Comparison of ENCODE assay signal across 29 cellular contexts in the genomic region with DNA sequence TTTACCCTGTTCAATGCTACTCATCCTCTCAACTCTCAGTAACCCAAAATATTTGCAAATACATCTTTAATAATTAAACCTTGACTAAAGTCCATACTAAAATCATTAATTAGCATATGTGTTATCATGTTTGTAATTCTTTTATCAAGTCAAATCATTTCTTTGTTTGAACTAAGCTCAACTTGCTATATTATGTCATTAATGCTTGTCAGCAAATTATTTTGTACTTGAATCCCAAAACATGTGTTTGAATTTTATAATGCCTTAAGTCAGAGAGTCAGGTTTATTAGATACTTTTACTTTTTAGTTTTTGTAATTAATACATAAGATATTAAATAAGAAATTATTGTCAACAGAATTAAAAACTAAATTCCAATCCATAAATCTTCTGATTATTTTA. TPM values are rescaled to one million over a fixed set of nuclear protein-coding genes. Genes with fewer than 3 reads are reported as not detected.
"Had no signal": no experiment of that assay in that cellular context is flagged by ENCODE, and none has a peak within 500 bp of the region (broad histone marks: within the 10 kb centered on the region; RNA-seq: fewer than 3 reads in every experiment).

No MANE protein-coding gene starts in this region.

- ATAC-seq: activated CD4-positive, CD25-positive, alpha-beta regulatory T cell treated with anti-CD3 and anti-CD28 coated beads, Interleukin-2, amount 50 U/mL, for 24 hours; activated CD8-positive, alpha-beta T cell treated with anti-CD3 and anti-CD28 coated beads for 36 hours; activated naive CD8-positive, alpha-beta T cell treated with anti-CD3 and anti-CD28 coated beads, Interleukin-2, amount 50 U/mL, for 24 hours; body of pancreas; gastroesophageal sphincter had no signal

- FAIRE-seq: endothelial cell of umbilical vein had no signal

- DNase-seq: activated B cell treated with CpG ODN at 0.5 μM for 24 hours; activated CD4-positive, alpha-beta T cell treated with anti-CD3 and anti-CD28 coated beads for 48 hours; activated CD4-positive, alpha-beta T cell treated with anti-CD3 and anti-CD28 coated beads, Interleukin-2, amount 50 U/mL, for 1 hour; activated CD4-positive, alpha-beta T cell treated with anti-CD3 and anti-CD28 coated beads, Interleukin-2, amount 50 U/mL, for 48 hours; activated CD8-positive, alpha-beta memory T cell treated with anti-CD3 and anti-CD28 coated beads for 24 hours; activated CD8-positive, alpha-beta T cell treated with anti-CD3 and anti-CD28 coated beads for 36 hours; activated effector memory CD4-positive, alpha-beta T cell treated with anti-CD3 and anti-CD28 coated beads, Interleukin-2, amount 50 U/mL, for 16 hours; activated naive CD4-positive, alpha-beta T cell treated with anti-CD3 and anti-CD28 coated beads for 36 hours; activated naive CD8-positive, alpha-beta T cell treated with anti-CD3 and anti-CD28 coated beads for 36 hours; activated naive CD8-positive, alpha-beta T cell treated with anti-CD3 and anti-CD28 coated beads, Interleukin-2, amount 50 U/mL, for 24 hours; activated T-cell treated with anti-CD3 and anti-CD28 coated beads, Interleukin-2, amount 50 U/mL, for 1 hour; activated T-cell treated with anti-CD3 and anti-CD28 coated beads, Interleukin-2, amount 50 U/mL, for 48 hours; adrenal gland; amygdala; aorta; body of pancreas; caudate nucleus; colonic mucosa; effector CD8-positive, alpha-beta T cell; esophagus squamous epithelium; foreskin melanocyte; T-helper 2 cell; WERI-Rb-1 had no signal

- H3K36me3 ChIP-seq: colonic mucosa, esophagus squamous epithelium, WERI-Rb-1 had no signal

- H3K9me3 ChIP-seq: adrenal gland, body of pancreas, colonic mucosa, esophagus squamous epithelium, gastroesophageal sphincter had no signal

- H3K4me3 ChIP-seq: adrenal gland, body of pancreas, colonic mucosa, esophagus squamous epithelium, gastroesophageal sphincter had no signal

- H3K4me1 ChIP-seq: adrenal gland, body of pancreas, colonic mucosa, esophagus squamous epithelium, gastroesophageal sphincter had no signal

- H3K27ac ChIP-seq: adrenal gland, body of pancreas, colonic mucosa, epithelial cell of prostate, esophagus squamous epithelium, gastroesophageal sphincter, WERI-Rb-1 had no signal

- H3K27me3 ChIP-seq: adrenal gland, body of pancreas, colonic mucosa, esophagus squamous epithelium, gastroesophageal sphincter had no signal

RNA-seq across cellular contexts. Expression of gene ABCD2, which starts 16.5 kb away (rescaled TPM):
- total RNA-seq: dermis microvascular lymphatic vessel endothelial cell, endothelial cell of umbilical vein, glomerular endothelial cell had no signal
- polyA plus RNA-seq: endothelial cell of umbilical vein had no signal
